Comparison of ENCODE assay signal across 8 cellular contexts in genomic region chr22:37187891-37188761, GRCh38. TPM values are rescaled to one million over a fixed set of nuclear protein-coding genes. Genes with fewer than 3 reads are reported as not detected.
DNase-seq lines count a peak whose midpoint lies in the region; ATAC-seq, FAIRE-seq and TF ChIP-seq lines count a peak whose summit lies in the region.

Gene C1QTNF6 (minus strand): TSS chr22:37188247. CDS start chr22:37188213, 34 bp downstream.

- H3K27me3 Mint-ChIP-seq in T-cell, result no peaks in the 10 kb centered on the region

- TF ChIP-seq CTCF in foreskin keratinocyte (conservative IDR thresholded peaks at IDR 0.05) (no peak), pancreas (IDR thresholded peaks at IDR 0.05) (no peak)

- POLR2A ChIA-PET in T-cell (lab: Charles Lee), result no interaction called here

- H3K27ac ChIP-seq in foreskin keratinocyte, result peak within 1 kb of the TSS; percentile 92
- peak within 1 kb of the TSS in 3 of 4 donors; percentile 40 to 82 (median 64) for H3K27ac ChIP-seq in pancreas

- peak within 1 kb of the TSS; percentile 71 to 79 for H3K27ac Mint-ChIP-seq in T-cell

- CTCF ChIA-PET in T-cell (lab: Charles Lee), result no interaction called here

- ATAC-seq in T-cell (replicated peaks in 1 of 4) (no peak), foreskin keratinocyte (peak; percentile 87), pancreas (peak; percentile 40 to 78 (median 70)), GM21447 (IDR thresholded peaks at IDR 0.05; ENCODE audit: unreplicated experiment) (no peak), HG02970 (IDR thresholded peaks at IDR 0.05; ENCODE audit: low FRiP score, unreplicated experiment) (no peak)

- intact Hi-C loops in pancreas (cut with DNase I), result no loop called here

- DNase-seq in Daoy (ENCODE audit: low read depth) (peak; percentile 70), T-cell (no peak), foreskin keratinocyte (peak; percentile 68 to 88), pancreas (peak in 2 of 6 donors; percentile 51 to 59), iPS-NIHi11 (ENCODE audit: low spot score) (no peak), anterior cingulate cortex (lab: John Stamatoyannopoulos, UW) (no peak)

- peaks cover 57 to 62% (median 59%) of the 10 kb centered on the region in 3 donors for H3K4me1 Mint-ChIP-seq in T-cell

- WGBS in pancreas, 2 donors, result 33 to 36% methylated on average over 17 of the region's 17 CpGs

- H3K9me3 ChIP-seq in pancreas, result no peaks in the 10 kb centered on the region

- H3K36me3 ChIP-seq in pancreas, result no peaks in the 10 kb centered on the region

- no peak for FAIRE-seq in pancreas (lab: Jason Lieb, UNC)

- H3K27me3 ChIP-seq in foreskin keratinocyte (no peaks in the 10 kb centered on the region), pancreas (no peaks in the 10 kb centered on the region)

- H3K9me3 Mint-ChIP-seq in T-cell, result no peaks in the 10 kb centered on the region

- peak within 1 kb of the TSS in 1 of 3 donors; percentile 40 for H3K4me3 Mint-ChIP-seq in T-cell

- peak within 1 kb of the TSS in 1 of 4 donors; percentile 29 for H3K4me3 ChIP-seq in pancreas

- H3K4me1 ChIP-seq in foreskin keratinocyte, result peaks cover 28% of the 10 kb centered on the region
- H3K4me1 ChIP-seq in pancreas, result peaks cover 0 to 6% (median 0%) of the 10 kb centered on the region in 3 donors

- peaks cover 4% of the 10 kb centered on the region for H3K36me3 Mint-ChIP-seq in T-cell

RNA-seq across cellular contexts. Expression of gene C1QTNF6, which starts in this region (rescaled TPM):
- 0.30 and 0.34 TPM in 2 replicates for total RNA-seq in Daoy (2014; rRNA removed; shearing (Covaris generic))
- total RNA-seq in T-cell (10 to 100 TPM in 4 of 5 donors, 1 to 10 TPM in 1; 9.0 to 26.4 (median 22.0) TPM), foreskin keratinocyte (11.3 and 12.6 TPM in 2 replicates), pancreas (1 to 10 TPM; 1.2 to 8.0 (median 2.1) TPM)
- polyA plus RNA-seq in foreskin keratinocyte (14.9 and 17.3 TPM in 2 replicates), pancreas (10 to 100 TPM in 1 of 2 donors, 1 to 10 TPM in 1; 9.8 to 10.9 TPM)

Comparison
In these comparisons a context has a peak if more than half of its experiments do, and no peak if none do; other contexts are left out.
1. Peak in DNase-seq in Daoy; RNA of the gene not detected or under 1 TPM.
2. DNase-seq: peak in foreskin keratinocyte (2 of 2); none in T-cell (0 of 34), iPS-NIHi11 (single experiment) and anterior cingulate cortex (0 of 58).
3. ATAC-seq: peak in foreskin keratinocyte (single experiment) and pancreas (4 of 4); none in T-cell (0 of 4), GM21447 (single experiment) and HG02970 (single experiment).